In the genomic region with DNA sequence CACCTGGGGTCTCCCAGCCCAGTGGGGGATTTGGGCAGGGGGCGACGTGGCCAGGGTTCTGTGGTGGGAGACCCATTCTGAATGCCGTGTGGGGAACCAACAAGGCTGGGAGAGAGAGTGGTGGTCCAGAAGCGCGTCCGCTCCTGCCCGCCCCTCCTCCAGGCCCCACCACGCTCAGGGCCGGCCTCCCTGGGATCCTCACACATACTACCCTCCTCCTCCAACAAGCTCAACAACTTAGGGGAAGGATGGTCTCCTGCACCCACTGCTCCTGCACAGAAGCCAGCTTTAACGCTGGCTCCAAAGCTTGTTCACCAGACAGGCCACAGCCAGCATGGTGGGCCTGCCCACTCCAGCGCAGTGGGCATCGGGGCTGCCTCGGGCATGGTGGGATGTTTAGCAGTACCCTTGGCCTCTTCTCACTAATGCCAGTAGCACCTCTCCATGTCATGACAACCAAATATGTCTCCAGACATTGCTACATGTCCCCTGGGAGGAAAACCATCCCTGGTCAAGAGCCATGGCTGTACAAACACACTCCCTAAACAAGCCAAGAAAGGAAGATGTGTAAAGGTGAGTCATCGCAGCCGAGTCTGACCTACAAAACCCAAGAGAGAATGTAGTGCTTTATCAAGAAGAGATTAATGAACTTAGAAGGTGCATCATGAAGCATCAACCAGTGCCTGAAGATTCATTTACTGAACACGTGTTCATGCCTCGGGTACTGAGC, we compare ENCODE assay signal across 16 cellular contexts.
DNase-seq lines count a peak whose midpoint lies in the region; ATAC-seq, FAIRE-seq and TF ChIP-seq lines count a peak whose summit lies in the region.
"Had no signal": no experiment of that assay in that cellular context is flagged by ENCODE, and none has a peak within 500 bp of the region (broad histone marks: within the 10 kb centered on the region; RNA-seq: fewer than 3 reads in every experiment).

No MANE protein-coding gene starts in this region.

- no peak for TF ChIP-seq CTCF in IMR-90 (conservative IDR thresholded peaks at IDR 0.05; ENCODE audit: low read depth, low read length)
- no peak for TF ChIP-seq CTCF in astrocyte (IDR thresholded peaks at IDR 0.05; ENCODE audit: insufficient read depth, low read depth, low read length)

- H3K9ac ChIP-seq in IMR-90 (ENCODE audit: low read depth, low read length) (no peak overlapping the region), astrocyte (ENCODE audit: low read length) (no peak overlapping the region)

- TF ChIP-seq POLR2A in IMR-90 (IDR thresholded peaks at IDR 0.05; ENCODE audit: low read depth, low read length), result no peak

- no peaks in the 10 kb centered on the region for H3K79me2 ChIP-seq in astrocyte (ENCODE audit: insufficient read depth, low read length)

- no peak overlapping the region for H4K91ac ChIP-seq in IMR-90 (ENCODE audit: insufficient read depth, low read depth, low read length)

- no peak for TF ChIP-seq RAD21 in IMR-90 (IDR thresholded peaks at IDR 0.05; ENCODE audit: low read length)

- peaks cover 10% of the 10 kb centered on the region for H3K4me1 Mint-ChIP-seq in astrocyte (ENCODE audit: low read depth, unreplicated experiment)
- H3K4me1 Mint-ChIP-seq in stimulated activated effector memory CD8-positive, alpha-beta T cell treated with anti-CD3 and anti-CD28 coated beads, Interleukin-12 subunit alpha, Interleukin-12 subunit beta, amount 100 ng/mL, for 72 hours, result no peaks in the 10 kb centered on the region
- no peaks in the 10 kb centered on the region for H3K4me1 Mint-ChIP-seq in activated CD4-positive, alpha-beta T cell treated with anti-CD3 and anti-CD28 coated beads, Interleukin-2, amount 10 ng/mL, durations not matched to agents 24 days and 14 days

- ATAC-seq in IMR-90 (ENCODE audit: low read depth) (no peak), HG02938 (IDR thresholded peaks at IDR 0.05; ENCODE audit: unreplicated experiment) (no peak), left colon (no peak)
- peak; percentile 18 for ATAC-seq in stimulated activated effector memory CD8-positive, alpha-beta T cell treated with anti-CD3 and anti-CD28 coated beads, Interleukin-12 subunit alpha, Interleukin-12 subunit beta, amount 100 ng/mL, for 72 hours
- ATAC-seq: gastroesophageal sphincter had no signal

- H3K4me1 ChIP-seq in IMR-90 (ENCODE audit: control insufficient read depth, insufficient read depth, low read length) (no peaks in the 10 kb centered on the region), astrocyte (ENCODE audit: insufficient read depth, low read length) (peaks cover 11% of the 10 kb centered on the region)
- H3K4me1 ChIP-seq: gastroesophageal sphincter had no signal

- no peaks in the 10 kb centered on the region for H3K27me3 ChIP-seq in IMR-90 (ENCODE audit: control insufficient read depth, insufficient read depth, low read length)
- H3K27me3 ChIP-seq in astrocyte (ENCODE audit: insufficient read depth, low read length), result peaks cover 7% of the 10 kb centered on the region

- no peak overlapping the region for H3K18ac ChIP-seq in IMR-90 (ENCODE audit: low read depth, low read length)

- no peak overlapping the region for H3K23ac ChIP-seq in IMR-90 (ENCODE audit: low read depth, low read length)

- no peak overlapping the region for H2AK9ac ChIP-seq in IMR-90 (replicated peaks; ENCODE audit: low read depth, low read length, poor library complexity)

- H4K20me1 ChIP-seq in IMR-90 (ENCODE audit: insufficient read depth, low read length) (no peaks in the 10 kb centered on the region), astrocyte (ENCODE audit: insufficient read depth, low read length) (no peaks in the 10 kb centered on the region)

- no peaks in the 10 kb centered on the region for H3K9me1 ChIP-seq in IMR-90 (ENCODE audit: insufficient read depth, low read length)

- H3K4me3 ChIP-seq in IMR-90 (ENCODE audit: insufficient read depth, low read depth, low read length) (no peak overlapping the region), astrocyte (ENCODE audit: insufficient read depth, low read depth, low read length) (no peak overlapping the region)
- H3K4me3 ChIP-seq: gastroesophageal sphincter had no signal

- in situ Hi-C loops in IMR-90 (cut with MboI; ENCODE audit: low sequenced_read_pairs), result no loop called here

- H3K27me3 Mint-ChIP-seq in astrocyte (ENCODE audit: low read depth, unreplicated experiment), result peaks cover 10% of the 10 kb centered on the region
- H3K27me3 Mint-ChIP-seq in activated CD4-positive, alpha-beta T cell treated with anti-CD3 and anti-CD28 coated beads, Interleukin-2, amount 10 ng/mL, durations not matched to agents 24 days and 14 days, result no peaks in the 10 kb centered on the region
- H3K27me3 Mint-ChIP-seq: stimulated activated naive CD8-positive, alpha-beta T cell treated with anti-CD3 and anti-CD28 coated beads, Interleukin-15, Interleukin-2, amounts not matched to agents 100 ng/mL and 50 ng/mL, for 24 hours had no signal

- no peak overlapping the region for H2AK5ac ChIP-seq in IMR-90 (ENCODE audit: low read depth, low read length)

- POLR2A ChIA-PET in IMR-90 (lab: Charles Lee; ENCODE audit: unreplicated experiment), result no interaction called here

- H3K4me3 Mint-ChIP-seq in astrocyte (ENCODE audit: unreplicated experiment), result no peak overlapping the region
- no peak overlapping the region for H3K4me3 Mint-ChIP-seq in stimulated activated effector memory CD8-positive, alpha-beta T cell treated with anti-CD3 and anti-CD28 coated beads, Interleukin-12 subunit alpha, Interleukin-12 subunit beta, amount 100 ng/mL, for 72 hours
- no peak overlapping the region for H3K4me3 Mint-ChIP-seq in activated CD4-positive, alpha-beta T cell treated with anti-CD3 and anti-CD28 coated beads, Interleukin-2, amount 10 ng/mL, durations not matched to agents 24 days and 14 days
- H3K4me3 Mint-ChIP-seq: mesothelial cell of epicardium; stimulated activated naive CD8-positive, alpha-beta T cell treated with anti-CD3 and anti-CD28 coated beads, Interleukin-15, Interleukin-2, amounts not matched to agents 100 ng/mL and 50 ng/mL, for 24 hours had no signal

- no peak overlapping the region for H3K4me2 ChIP-seq in IMR-90 (ENCODE audit: low read depth, low read length)
- no peak overlapping the region for H3K4me2 ChIP-seq in astrocyte (ENCODE audit: low read length)

- H3K4ac ChIP-seq in IMR-90 (ENCODE audit: low read depth, low read length), result no peak overlapping the region

- intact Hi-C loops in IMR-90 (cut with micrococcal nuclease) (no loop called here), left colon (cut with DNase I, micrococcal nuclease) (no loop called here)
- intact Hi-C loops in activated CD4-positive, alpha-beta T cell treated with anti-CD3 and anti-CD28 coated beads, Interleukin-2, amount 10 ng/mL, durations not matched to agents 24 days and 14 days (cut with micrococcal nuclease), result no loop called here

- no peak overlapping the region for H3K27ac ChIP-seq in IMR-90 (ENCODE audit: insufficient read depth, low read length)
- no peak overlapping the region for H3K27ac ChIP-seq in astrocyte (ENCODE audit: low read depth, low read length)
- H3K27ac ChIP-seq: gastroesophageal sphincter had no signal

- no peak overlapping the region for H2BK5ac ChIP-seq in IMR-90 (ENCODE audit: low read depth, low read length, poor library complexity, severe bottlenecking)

- BruUV-seq in IMR-90 (replicated peaks; lab: Mats Ljungman, UMichigan), result no TSS peak

- no peaks in the 10 kb centered on the region for H3K79me1 ChIP-seq in IMR-90 (ENCODE audit: low read depth in 1 of 2, low read length in 2 of 2)

- WGBS in IMR-90 (ENCODE audit: extremely low coverage in 2 of 2, insufficient read length in 1 of 2), 2 experiments, result 78% methylated on average over 6 of the region's 17 CpGs; no CpG with 5 or more reads in 1 of the 2 experiments

- peaks cover 3% of the 10 kb centered on the region for H3K9me3 ChIP-seq in IMR-90 (ENCODE audit: control insufficient read depth, insufficient read depth, low read length)
- H3K9me3 ChIP-seq in astrocyte (ENCODE audit: insufficient read depth, low read depth, low read length), result no peaks in the 10 kb centered on the region
- H3K9me3 ChIP-seq: gastroesophageal sphincter had no signal

- H3K27ac Mint-ChIP-seq in astrocyte (ENCODE audit: unreplicated experiment), result no peak overlapping the region
- H3K27ac Mint-ChIP-seq in stimulated activated effector memory CD8-positive, alpha-beta T cell treated with anti-CD3 and anti-CD28 coated beads, Interleukin-12 subunit alpha, Interleukin-12 subunit beta, amount 100 ng/mL, for 72 hours, result no peak overlapping the region
- H3K27ac Mint-ChIP-seq in activated CD4-positive, alpha-beta T cell treated with anti-CD3 and anti-CD28 coated beads, Interleukin-2, amount 10 ng/mL, durations not matched to agents 24 days and 14 days, result no peak overlapping the region
- H3K27ac Mint-ChIP-seq: mesothelial cell of epicardium; stimulated activated naive CD8-positive, alpha-beta T cell treated with anti-CD3 and anti-CD28 coated beads, Interleukin-15, Interleukin-2, amounts not matched to agents 100 ng/mL and 50 ng/mL, for 24 hours had no signal

- H2AFZ ChIP-seq in IMR-90 (replicated peaks; ENCODE audit: low read length, poor library complexity), result no peak overlapping the region
- H2AFZ ChIP-seq in astrocyte (ENCODE audit: low read depth, low read length), result no peak overlapping the region

- no peak overlapping the region for H3K56ac ChIP-seq in IMR-90 (ENCODE audit: extremely low read depth, insufficient read depth, low read length)

- no peak overlapping the region for H3K14ac ChIP-seq in IMR-90 (replicated peaks; ENCODE audit: low read depth, low read length)

- H3K36me3 ChIP-seq in IMR-90 (ENCODE audit: control insufficient read depth, insufficient read depth, low read length), result no peaks in the 10 kb centered on the region
- H3K36me3 ChIP-seq in astrocyte (ENCODE audit: insufficient read depth, low read length), result no peaks in the 10 kb centered on the region
- H3K36me3 ChIP-seq: gastroesophageal sphincter had no signal

- no peak overlapping the region for H2BK120ac ChIP-seq in IMR-90 (ENCODE audit: low read depth, low read length)

- no peak overlapping the region for H4K8ac ChIP-seq in IMR-90 (ENCODE audit: low read depth in 2 of 2, low read length in 2 of 2)

- FAIRE-seq in astrocyte (lab: Jason Lieb, UNC), result no peak

- DNase-seq in EH (ENCODE audit: low read depth) (peak; percentile 24), IMR-90 (peak; percentile 27), astrocyte (ENCODE audit: low read depth) (peak; percentile 36), RPMI8226 (no peak), left colon (no peak)
- DNase-seq in stimulated activated effector memory CD8-positive, alpha-beta T cell treated with anti-CD3 and anti-CD28 coated beads, Interleukin-12 subunit alpha, Interleukin-12 subunit beta, amount 100 ng/mL, for 72 hours (ENCODE audit: low spot score in 2 of 2), result no peak
- DNase-seq in activated CD4-positive, alpha-beta T cell treated with anti-CD3 and anti-CD28 coated beads, Interleukin-2, amount 10 ng/mL, durations not matched to agents 24 days and 14 days, result no peak
- DNase-seq: activated CD4-positive, alpha-beta T cell treated with anti-CD3 and anti-CD28 coated beads for 48 hours; caudate nucleus; DMS153; stimulated activated CD4-positive, alpha-beta T cell treated with anti-CD3 and anti-CD28 coated beads, Interleukin-2, amount 100 ng/mL, for 24 hours; SW 1271 had no signal

- no peak overlapping the region for H2BK15ac ChIP-seq in IMR-90 (ENCODE audit: low read depth, low read length)

- H4K5ac ChIP-seq in IMR-90 (ENCODE audit: low read depth, low read length), result no peak overlapping the region

- H3K36me3 Mint-ChIP-seq in astrocyte (ENCODE audit: low read depth, unreplicated experiment), result peaks cover 3% of the 10 kb centered on the region
- H3K36me3 Mint-ChIP-seq in stimulated activated effector memory CD8-positive, alpha-beta T cell treated with anti-CD3 and anti-CD28 coated beads, Interleukin-12 subunit alpha, Interleukin-12 subunit beta, amount 100 ng/mL, for 72 hours, result no peaks in the 10 kb centered on the region
- no peaks in the 10 kb centered on the region for H3K36me3 Mint-ChIP-seq in activated CD4-positive, alpha-beta T cell treated with anti-CD3 and anti-CD28 coated beads, Interleukin-2, amount 10 ng/mL, durations not matched to agents 24 days and 14 days (ENCODE audit: low read depth)

- no peak overlapping the region for H2BK20ac ChIP-seq in IMR-90 (ENCODE audit: low read depth, low read length)

- no peaks in the 10 kb centered on the region for H3K9me3 Mint-ChIP-seq in astrocyte (ENCODE audit: unreplicated experiment)
- H3K9me3 Mint-ChIP-seq in stimulated activated effector memory CD8-positive, alpha-beta T cell treated with anti-CD3 and anti-CD28 coated beads, Interleukin-12 subunit alpha, Interleukin-12 subunit beta, amount 100 ng/mL, for 72 hours, result no peaks in the 10 kb centered on the region
- H3K9me3 Mint-ChIP-seq in activated CD4-positive, alpha-beta T cell treated with anti-CD3 and anti-CD28 coated beads, Interleukin-2, amount 10 ng/mL, durations not matched to agents 24 days and 14 days, result no peaks in the 10 kb centered on the region
- H3K9me3 Mint-ChIP-seq: mesothelial cell of epicardium; stimulated activated naive CD8-positive, alpha-beta T cell treated with anti-CD3 and anti-CD28 coated beads, Interleukin-15, Interleukin-2, amounts not matched to agents 100 ng/mL and 50 ng/mL, for 24 hours had no signal

- dilution Hi-C loops in IMR-90 (cut with HindIII; ENCODE audit: low sequenced_read_pairs, unreplicated experiment), result no loop called here

- CTCF ChIA-PET in IMR-90 (lab: Yijun Ruan, JAX), result no interaction called here

Comparison
In these comparisons a context has a peak if more than half of its experiments do, and no peak if none do; other contexts are left out.
1. DNase-seq: peak in EH (single experiment), IMR-90 (single experiment) and astrocyte (single experiment); none in stimulated activated effector memory CD8-positive, alpha-beta T cell treated with anti-CD3 and anti-CD28 coated beads, Interleukin-12 subunit alpha, Interleukin-12 subunit beta, amount 100 ng/mL, for 72 hours (0 of 2), RPMI8226 (single experiment), activated CD4-positive, alpha-beta T cell treated with anti-CD3 and anti-CD28 coated beads, Interleukin-2, amount 10 ng/mL, durations not matched to agents 24 days and 14 days (single experiment) and left colon (0 of 2).